Comparison of ENCODE assay signal across 8 cellular contexts in genomic region chr3:46629571-46630517, GRCh38. TPM values are rescaled to one million over a fixed set of nuclear protein-coding genes. Genes with fewer than 3 reads are reported as not detected.
DNase-seq lines count a peak whose midpoint lies in the region; ATAC-seq and TF ChIP-seq lines count a peak whose summit lies in the region.

No MANE protein-coding gene starts in this region.

- H3K27me3 Mint-ChIP-seq in effector memory CD8-positive, alpha-beta T cell: peaks cover 0 to 9% of the 10 kb centered on the region in 2 donors

- H4K8ac ChIP-seq in mesenchymal stem cell (ENCODE audit: low read length): peak overlapping the region; percentile 93

- no peak overlapping the region for H2BK5ac ChIP-seq in mesenchymal stem cell (ENCODE audit: low read depth, low read length, poor library complexity, severe bottlenecking)

- H3K18ac ChIP-seq in mesenchymal stem cell (ENCODE audit: low read depth in 1 of 2, low read length in 2 of 2): peak overlapping the region in 1 of 2 experiments; percentile 78

- no peaks in the 10 kb centered on the region for H3K9me3 ChIP-seq in mesenchymal stem cell (ENCODE audit: control insufficient read depth, low read length)

- H3K9me3 Mint-ChIP-seq in effector memory CD8-positive, alpha-beta T cell: no peaks in the 10 kb centered on the region

- no peak overlapping the region for H3K4ac ChIP-seq in mesenchymal stem cell (ENCODE audit: low read depth in 1 of 2, low read length in 2 of 2)

- H2AFZ ChIP-seq in mesenchymal stem cell (ENCODE audit: low read depth, low read length): no peak overlapping the region

- H3K4me1 Mint-ChIP-seq in effector memory CD8-positive, alpha-beta T cell (ENCODE audit: low read depth in 2 of 2): peaks cover 10 to 13% of the 10 kb centered on the region in 2 donors

- peak; percentile 100 for TF ChIP-seq CTCF in GM12875 (IDR thresholded peaks at IDR 0.05; ENCODE audit: borderline replicate concordance, insufficient read depth, low read depth, low read length)

- peak overlapping the region; percentile 80 for H3K4me2 ChIP-seq in mesenchymal stem cell (ENCODE audit: low read length, poor library complexity, severe bottlenecking)

- peak overlapping the region; percentile 81 to 84 for H3K27ac Mint-ChIP-seq in effector memory CD8-positive, alpha-beta T cell

- no peak overlapping the region for H3K23ac ChIP-seq in mesenchymal stem cell (ENCODE audit: low read length in 2 of 2)

- no peak overlapping the region for H3K14ac ChIP-seq in mesenchymal stem cell (ENCODE audit: low read length in 2 of 2)

- no peaks in the 10 kb centered on the region for H3K36me3 Mint-ChIP-seq in effector memory CD8-positive, alpha-beta T cell (ENCODE audit: insufficient read depth)

- H2BK12ac ChIP-seq in mesenchymal stem cell (ENCODE audit: low read length in 2 of 2): no peak overlapping the region

- DNase-seq in NCI-H774 (lab: John Stamatoyannopoulos, UW): peak; percentile 49
- peak; percentile 39 to 52 (median 48) for DNase-seq in activated CD8-positive, alpha-beta memory T cell treated with anti-CD3 and anti-CD28 coated beads for 48 hours (ENCODE audit: low read depth in 2 of 3, low spot score in 2 of 3)
- DNase-seq in effector memory CD8-positive, alpha-beta T cell: peak; percentile 67 to 77 (median 75)
- DNase-seq in mesenchymal stem cell: peak; percentile 81
- peak; percentile 55 for DNase-seq in stimulated activated CD8-positive, alpha-beta memory T cell treated with anti-CD3 and anti-CD28 coated beads, Interleukin-12 subunit alpha, Interleukin-12 subunit beta, amount 100 ng/mL, for 1 hour (ENCODE audit: low read depth)

- no peaks in the 10 kb centered on the region for H3K36me3 ChIP-seq in mesenchymal stem cell (ENCODE audit: control insufficient read depth in 1 of 2, insufficient read depth in 2 of 2, low read depth in 1 of 2, low read length in 2 of 2)

- peaks cover 8% of the 10 kb centered on the region for H3K4me1 ChIP-seq in mesenchymal stem cell (ENCODE audit: control insufficient read depth, insufficient read depth, low read depth, low read length)

- H3K9ac ChIP-seq in mesenchymal stem cell (ENCODE audit: low read length): peak overlapping the region; percentile 85

- H2BK120ac ChIP-seq in mesenchymal stem cell (ENCODE audit: low read depth, low read length): peak overlapping the region; percentile 42

- WGBS in mesenchymal stem cell: 18% methylated on average over 35 of the region's 35 CpGs

- H3K79me1 ChIP-seq in mesenchymal stem cell (replicated peaks; ENCODE audit: low read length, poor library complexity, severe bottlenecking): no peaks in the 10 kb centered on the region

- peak; percentile 86 for ATAC-seq in HG03066 (IDR thresholded peaks at IDR 0.05; ENCODE audit: low read depth, unreplicated experiment)
- ATAC-seq in effector memory CD8-positive, alpha-beta T cell (replicated peaks): peak; percentile 99
- no peak for ATAC-seq in GM18870 (IDR thresholded peaks at IDR 0.05; ENCODE audit: unreplicated experiment)

- no peak overlapping the region for H2AK5ac ChIP-seq in mesenchymal stem cell (ENCODE audit: low read length, severe bottlenecking)

- no peak overlapping the region for H2BK15ac ChIP-seq in mesenchymal stem cell (ENCODE audit: low read depth, poor library complexity, severe bottlenecking)

- peak overlapping the region; percentile 47 for H4K91ac ChIP-seq in mesenchymal stem cell (ENCODE audit: low read length)

- peak overlapping the region; percentile 29 for H3K4me3 ChIP-seq in GM12875 (ENCODE audit: low read depth, low read length)
- H3K4me3 ChIP-seq in mesenchymal stem cell (ENCODE audit: insufficient read depth in 1 of 2, low read depth in 1 of 2, low read length in 2 of 2): peak overlapping the region; percentile 41 to 65

- no peaks in the 10 kb centered on the region for H3K27me3 ChIP-seq in mesenchymal stem cell (ENCODE audit: control insufficient read depth in 1 of 2, insufficient read depth in 1 of 2, low read length in 2 of 2)

- no peak overlapping the region for H3K27ac ChIP-seq in mesenchymal stem cell (ENCODE audit: low read length, poor library complexity, severe bottlenecking)

- H3K4me3 Mint-ChIP-seq in effector memory CD8-positive, alpha-beta T cell: peak overlapping the region; percentile 54 to 77

RNA-seq across cellular contexts. Expression of gene FAM240A, which starts 17.5 kb away (rescaled TPM):
- not detected for polyA plus RNA-seq in mesenchymal stem cell (2013, experiment 1 of 2)
- polyA plus RNA-seq in mesenchymal stem cell (2013, experiment 2 of 2): not detected
